ENCODE assay signal across 30 cellular contexts in genomic region chr22:20192972-20193760, GRCh38. TPM values are rescaled to one million over a fixed set of nuclear protein-coding genes. Genes with fewer than 3 reads are reported as not detected.
"Had no signal": no experiment of that assay in that cellular context is flagged by ENCODE, and none has a peak within 500 bp of the region (broad histone marks: within the 10 kb centered on the region; RNA-seq: fewer than 3 reads in every experiment).

No MANE protein-coding gene starts in this region.

- FAIRE-seq: colon, endometrium, islet of Langerhans had no signal

- H3K27me3 ChIP-seq: body of pancreas, esophagus squamous epithelium, right atrium auricular region, stomach, thyroid gland, upper lobe of left lung had no signal

- H2AFZ ChIP-seq: parathyroid adenoma had no signal

- H3K79me2 ChIP-seq: parathyroid adenoma had no signal

- H3K4me3 Mint-ChIP-seq: activated naive CD8-positive, alpha-beta T cell; nephron; stimulated activated naive B cell treated with anti-CD40 and anti-IgM and Interleukin-4, amounts not matched to agents 10 μg/mL and 1 μg/mL and 100 μg/mL, for 72 hours; T-helper 2 cell treated with Interferon-gamma antibody and Interleukin-4, amounts not matched to agents 5 μg/mL and 100 μg/mL, for 36 hours had no signal

- H3K9ac ChIP-seq: parathyroid adenoma had no signal

- H3K36me3 Mint-ChIP-seq: activated naive CD8-positive, alpha-beta T cell; stimulated activated naive B cell treated with anti-CD40 and anti-IgM and Interleukin-4, amounts not matched to agents 10 μg/mL and 1 μg/mL and 100 μg/mL, for 72 hours had no signal

- H3K4me1 ChIP-seq: body of pancreas, esophagus squamous epithelium, left ventricle myocardium inferior, parathyroid adenoma, right atrium auricular region, stomach, thyroid gland, upper lobe of left lung had no signal

- H3K4me2 ChIP-seq: smooth muscle cell had no signal

- H3K27ac Mint-ChIP-seq: activated naive CD8-positive, alpha-beta T cell; nephron; stimulated activated naive B cell treated with anti-CD40 and anti-IgM and Interleukin-4, amounts not matched to agents 10 μg/mL and 1 μg/mL and 100 μg/mL, for 72 hours; T-helper 2 cell treated with Interferon-gamma antibody and Interleukin-4, amounts not matched to agents 5 μg/mL and 100 μg/mL, for 36 hours had no signal

- H3K9me3 ChIP-seq: body of pancreas, esophagus squamous epithelium, left ventricle myocardium inferior, right atrium auricular region, stomach, thyroid gland, upper lobe of left lung had no signal

- H3K36me3 ChIP-seq: esophagus squamous epithelium, left ventricle myocardium inferior, right atrium auricular region, stomach, thyroid gland, upper lobe of left lung had no signal

- H3K4me1 Mint-ChIP-seq: stimulated activated naive B cell treated with anti-CD40 and anti-IgM and Interleukin-4, amounts not matched to agents 10 μg/mL and 1 μg/mL and 100 μg/mL, for 72 hours had no signal

- H3K27me3 Mint-ChIP-seq: activated naive CD8-positive, alpha-beta T cell had no signal

- H3K9me3 Mint-ChIP-seq: nephron; stimulated activated naive B cell treated with anti-CD40 and anti-IgM and Interleukin-4, amounts not matched to agents 10 μg/mL and 1 μg/mL and 100 μg/mL, for 72 hours; T-helper 2 cell treated with Interferon-gamma antibody and Interleukin-4, amounts not matched to agents 5 μg/mL and 100 μg/mL, for 36 hours had no signal

- H3K27ac ChIP-seq: body of pancreas, epithelial cell of prostate, esophagus squamous epithelium, left ventricle myocardium inferior, parathyroid adenoma, right atrium auricular region, stomach, thyroid gland, upper lobe of left lung had no signal

- ATAC-seq: body of pancreas; stimulated activated naive B cell treated with anti-CD40 and anti-IgM and Interleukin-4, amounts not matched to agents 10 μg/mL and 1 μg/mL and 100 μg/mL, for 72 hours had no signal

- DNase-seq: activated CD4-positive, alpha-beta T cell treated with anti-CD3 and anti-CD28 coated beads for 4 hours; activated CD4-positive, alpha-beta T cell treated with anti-CD3 and anti-CD28 coated beads, Interleukin-2, amount 50 U/mL, for 4 hours; activated effector memory CD4-positive, alpha-beta T cell treated with Interleukin-2 at 50 U/mL for 16 hours; activated naive CD4-positive, alpha-beta T cell treated with Interleukin-2 at 50 U/mL for 16 hours; activated T-cell treated with anti-CD3 and anti-CD28 coated beads for 4 hours; anterior cingulate cortex; body of pancreas; dermis blood vessel endothelial cell; effector CD4-positive, alpha-beta T cell; esophagus squamous epithelium; foreskin melanocyte; left ventricle myocardium inferior; stimulated activated CD4-positive, alpha-beta T cell treated with anti-CD3 and anti-CD28 coated beads, Interleukin-1b, Interleukin-23, amount 100 ng/mL, for 48 hours; stimulated activated CD4-positive, alpha-beta T cell treated with anti-CD3 and anti-CD28 coated beads, Interleukin-4, amount 100 ng/mL, for 4 hours; stimulated activated CD8-positive, alpha-beta memory T cell treated with anti-CD3 and anti-CD28 coated beads, Interleukin-4, amount 100 ng/mL, for 48 hours; stimulated activated naive B cell treated with anti-CD40 and anti-IgM and Interleukin-4, amounts not matched to agents 10 μg/mL and 1 μg/mL and 100 μg/mL, for 72 hours; stomach; T-helper 1 cell; thyroid gland had no signal

- H3K4me3 ChIP-seq: body of pancreas, esophagus squamous epithelium, left ventricle myocardium inferior, right atrium auricular region, smooth muscle cell, stomach, thyroid gland, upper lobe of left lung had no signal

RNA-seq across cellular contexts. Expression of gene CCDC188, which starts 42.3 kb away (rescaled TPM):
- total RNA-seq: body of pancreas, left ventricle myocardium inferior, smooth muscle cell had no signal
- polyA plus RNA-seq: smooth muscle cell had no signal
